22 cellular contexts compared by ENCODE assay signal in genomic region chr13:80249906-80250513, GRCh38.
DNase-seq lines count a peak whose midpoint lies in the region; ATAC-seq and TF ChIP-seq lines count a peak whose summit lies in the region.
"Had no signal": no experiment of that assay in that cellular context is flagged by ENCODE, and none has a peak within 500 bp of the region (broad histone marks: within the 10 kb centered on the region; RNA-seq: fewer than 3 reads in every experiment).

No MANE protein-coding gene starts in this region.

- 70 to 79% (median 75%) methylated on average over 5 of the region's 5 CpGs for WGBS in heart left ventricle, 4 donors

- H3K27ac ChIP-seq in heart left ventricle (peak overlapping the region in 3 of 12 donors; percentile 4 to 19 (median 12)), thoracic aorta (no peak overlapping the region)
- H3K27ac ChIP-seq: esophagus muscularis mucosa had no signal

- TF ChIP-seq POLR2A in heart left ventricle (IDR thresholded peaks at IDR 0.05) = no peak

- H3K9me3 ChIP-seq in heart left ventricle (no peaks in the 10 kb centered on the region), thoracic aorta (no peaks in the 10 kb centered on the region)
- H3K9me3 ChIP-seq: esophagus muscularis mucosa, uterus had no signal

- no peak for ATAC-seq in heart left ventricle
- ATAC-seq in thoracic aorta (ENCODE audit: insufficient number of reproducible peaks, low FRiP score, low read depth) = no peak
- ATAC-seq: K562; sciatic nerve; stimulated activated naive CD8-positive, alpha-beta T cell treated with anti-CD3 and anti-CD28 coated beads, Interleukin-15, amount 100 ng/mL, for 72 hours had no signal

- in situ Hi-C loops in SK-MEL-5 (cut with HindIII; ENCODE audit: low pct_unique_long_range_greater_than_20kb, low sequenced_read_pairs) = no loop called here

- TF ChIP-seq CTCF in heart left ventricle (IDR thresholded peaks at IDR 0.05) (no peak), thoracic aorta (IDR thresholded peaks at IDR 0.05) (no peak)

- intact Hi-C loops in heart left ventricle (cut with DNase I) (no loop called here), cardiac septum (cut with DNase I) (no loop called here)

- peaks cover 0 to 5% (median 0%) of the 10 kb centered on the region in 12 donors for H3K4me1 ChIP-seq in heart left ventricle
- no peaks in the 10 kb centered on the region for H3K4me1 ChIP-seq in thoracic aorta (ENCODE audit: control insufficient read depth in 1 of 2, low read depth in 2 of 2)
- H3K4me1 ChIP-seq: esophagus muscularis mucosa, uterus had no signal

- DNase-seq in heart left ventricle (no peak), cardiac septum (ENCODE audit: low spot score) (no peak), SK-MEL-5 (ENCODE audit: low read depth, low spot score) (peak; percentile 44), fibroblast of peridontal ligament (ENCODE audit: extremely low read depth) (peak; percentile 18), thoracic aorta (ENCODE audit: low spot score) (no peak), T-helper 2 cell (no peak), D341Med (ENCODE audit: low spot score) (no peak), CD1c-positive myeloid dendritic cell (ENCODE audit: extremely low spot score) (no peak)
- DNase-seq: activated CD4-positive, alpha-beta T cell treated with anti-CD3 and anti-CD28 coated beads, Interleukin-2, amount 50 U/mL, for 1 hour; activated CD8-positive, alpha-beta memory T cell treated with anti-CD3 and anti-CD28 coated beads, Interleukin-2, amount 50 U/mL, for 48 hours; activated effector memory CD4-positive, alpha-beta T cell treated with Interleukin-2 at 50 U/mL for 16 hours; CD4-positive, CD25-positive, alpha-beta regulatory T cell; DMS153; NCI-H1092 treated with DMSO at 0.1 percent for 48 hours; NCI-H2081 treated with DMSO at 0.1 percent for 48 hours; stimulated activated CD4-positive, alpha-beta T cell treated with anti-CD3 and anti-CD28 coated beads, Interleukin-2, amount 100 ng/mL, for 24 hours; stimulated activated naive CD8-positive, alpha-beta T cell treated with anti-CD3 and anti-CD28 coated beads, Interleukin-15, amount 100 ng/mL, for 72 hours; T-helper 1 cell; uterus had no signal

- H3K36me3 ChIP-seq in heart left ventricle (no peaks in the 10 kb centered on the region), thoracic aorta (no peaks in the 10 kb centered on the region)
- H3K36me3 ChIP-seq: esophagus muscularis mucosa, uterus had no signal

- peak overlapping the region in 7 of 12 donors; percentile 4 to 41 (median 20) for H3K4me3 ChIP-seq in heart left ventricle
- H3K4me3 ChIP-seq in thoracic aorta = peak overlapping the region; percentile 36
- H3K4me3 ChIP-seq: K562, uterus had no signal

- H3K27me3 ChIP-seq in heart left ventricle (no peaks in the 10 kb centered on the region), thoracic aorta (replicated peaks; ENCODE audit: insufficient read depth) (no peaks in the 10 kb centered on the region)
- H3K27me3 ChIP-seq: esophagus muscularis mucosa, uterus had no signal

Comparison
In these comparisons a context has a peak if more than half of its experiments do, and no peak if none do; other contexts are left out.
1. DNase-seq: peak in SK-MEL-5 (single experiment) and fibroblast of peridontal ligament (single experiment); none in heart left ventricle (0 of 5), cardiac septum (single experiment), thoracic aorta (single experiment), T-helper 2 cell (0 of 5), D341Med (single experiment) and CD1c-positive myeloid dendritic cell (single experiment).